In genomic region chr6:107704377-107705013, GRCh38 we compare ENCODE assay signal across 8 cellular contexts.
DNase-seq lines count a peak whose midpoint lies in the region; ATAC-seq and TF ChIP-seq lines count a peak whose summit lies in the region.

No MANE protein-coding gene starts in this region.

- CTCF ChIA-PET in GM10248 (lab: Yijun Ruan, JAX), result interaction anchor here (0.8 to 3.0 kb wide), 22 partner anchors 9 to 572 kb away, joined by 3 to 22 read pairs (median 4); no protein-coding TSS in a partner anchor

- ATAC-seq in right lobe of liver (peak; percentile 74 to 85 (median 79)), GM18858 (IDR thresholded peaks at IDR 0.05; ENCODE audit: unreplicated experiment) (no peak), HG02840 (IDR thresholded peaks at IDR 0.05; ENCODE audit: low FRiP score, unreplicated experiment) (no peak)

- DNase-seq in AG09319 (ENCODE audit: extremely low read depth, low read depth) (no peak), GM10248 (ENCODE audit: extremely low spot score) (peak; percentile 43), NCI-H774 (lab: John Stamatoyannopoulos, UW) (peak; percentile 20), cerebellum (ENCODE audit: low spot score) (peak; percentile 50), right lobe of liver (no peak), DMS153 treated with DMSO at 0.1 percent for 48 hours (lab: John Stamatoyannopoulos, UW; ENCODE audit: unreplicated experiment) (no peak)

- no peaks in the 10 kb centered on the region for H3K9me3 ChIP-seq in right lobe of liver

- intact Hi-C loops in right lobe of liver (cut with DNase I), result no loop called here

- peak overlapping the region in 1 of 3 donors; percentile 25 for H3K4me3 ChIP-seq in right lobe of liver

- 26% methylated on average over 7 of the region's 7 CpGs for whole genome bisulfite sequencing in right lobe of liver (ENCODE audit: insufficient coverage, low coverage, low lambda C conversion rate, missing lambda C conversion rate)

- TF ChIP-seq CTCF in AG09319 (IDR thresholded peaks at IDR 0.05; ENCODE audit: low read depth, low read length) (peak; percentile 68), GM10248 (IDR thresholded peaks at IDR 0.05; ENCODE audit: control extremely low read depth, extremely low read depth, low read depth, missing control alignments) (peak; percentile 64), right lobe of liver (IDR thresholded peaks at IDR 0.05) (peak; percentile 70 to 82 (median 73))

- H3K27me3 ChIP-seq in right lobe of liver, result no peaks in the 10 kb centered on the region

- no peaks in the 10 kb centered on the region for H3K4me1 ChIP-seq in right lobe of liver

- POLR2A ChIA-PET in GM10248 (lab: Yijun Ruan, JAX), result no interaction called here

- no peak overlapping the region for H3K27ac ChIP-seq in right lobe of liver

- H3K36me3 ChIP-seq in right lobe of liver, result no peaks in the 10 kb centered on the region

- TF ChIP-seq POLR2A in right lobe of liver (IDR thresholded peaks at IDR 0.05), result no peak

Comparison
In these comparisons a context has a peak if more than half of its experiments do, and no peak if none do; other contexts are left out.
1. DNase-seq: peak in GM10248 (single experiment), NCI-H774 (single experiment) and cerebellum (single experiment); none in AG09319 (single experiment), right lobe of liver (0 of 3) and DMS153 treated with DMSO at 0.1 percent for 48 hours (single experiment).
2. ATAC-seq: peak in right lobe of liver (4 of 4); none in GM18858 (single experiment) and HG02840 (single experiment).
3. Peak in every context shown above with its lines, with median percentiles within 50 percentile points of each other: CTCF ChIP-seq.